Comparison of ENCODE assay signal across 11 cellular contexts in the genomic region with DNA sequence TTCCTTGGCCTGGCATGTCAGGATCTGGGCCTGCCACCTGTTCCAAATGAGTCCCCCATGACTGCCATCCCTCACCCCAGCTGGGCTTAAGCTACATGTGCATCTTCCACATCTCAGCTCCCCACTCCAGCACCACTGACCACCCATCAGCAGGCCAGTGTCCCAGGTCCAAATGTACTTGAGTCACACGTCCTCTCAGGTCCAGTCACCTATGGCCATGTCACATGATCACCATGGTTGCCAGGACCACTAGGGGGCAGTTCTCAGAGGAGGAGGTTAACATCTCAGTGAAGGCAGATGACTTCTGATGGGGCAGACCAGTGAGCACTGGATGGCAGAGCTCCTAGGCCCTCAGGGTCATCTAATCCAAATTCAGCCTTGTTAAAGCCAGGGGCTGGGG. TPM values are rescaled to one million over a fixed set of nuclear protein-coding genes. Genes with fewer than 3 reads are reported as not detected.
DNase-seq lines count a peak whose midpoint lies in the region; ATAC-seq and TF ChIP-seq lines count a peak whose summit lies in the region.
"Had no signal": no experiment of that assay in that cellular context is flagged by ENCODE, and none has a peak within 500 bp of the region (broad histone marks: within the 10 kb centered on the region; RNA-seq: fewer than 3 reads in every experiment).

No MANE protein-coding gene starts in this region.

- H3K4me1 ChIP-seq in lower lobe of right lung, result no peaks in the 10 kb centered on the region

- no peaks in the 10 kb centered on the region for H3K27me3 ChIP-seq in lower lobe of right lung (ENCODE audit: low read depth)
- H3K27me3 ChIP-seq: left lung had no signal

- peak; percentile 11 for DNase-seq in stimulated activated naive CD8-positive, alpha-beta T cell treated with anti-CD3 and anti-CD28 coated beads, Interleukin-15, Interleukin-2, amounts not matched to agents 100 U/mL and 50 U/mL, for 24 hours
- DNase-seq in stimulated activated naive CD8-positive, alpha-beta T cell treated with anti-CD3 and anti-CD28 coated beads, Interleukin-15, amount 100 ng/mL, for 72 hours, result no peak
- DNase-seq in RKO (ENCODE audit: low spot score), result peak; percentile 15
- DNase-seq in fibroblast of the aortic adventitia (ENCODE audit: low read depth), result no peak
- DNase-seq in lower lobe of right lung, result no peak
- no peak for DNase-seq in NCI-H1694 treated with DMSO at 0.1 percent for 48 hours (lab: John Stamatoyannopoulos, UW)
- DNase-seq in NCI-H226, result no peak
- DNase-seq: activated naive CD4-positive, alpha-beta T cell treated with anti-CD3 and anti-CD28 coated beads, Interleukin-2, amount 50 U/mL, for 16 hours had no signal

- H3K9me3 ChIP-seq in lower lobe of right lung, result no peaks in the 10 kb centered on the region

- H3K27ac Mint-ChIP-seq in stimulated activated naive CD8-positive, alpha-beta T cell treated with anti-CD3 and anti-CD28 coated beads, Interleukin-15, amount 100 ng/mL, for 72 hours, result no peak overlapping the region

- TF ChIP-seq CTCF in fibroblast of the aortic adventitia (IDR thresholded peaks at IDR 0.05; ENCODE audit: insufficient read depth, low read length) (peak; percentile 29), lower lobe of right lung (IDR thresholded peaks at IDR 0.05) (no peak)

- H3K36me3 ChIP-seq in lower lobe of right lung, result no peaks in the 10 kb centered on the region
- H3K36me3 ChIP-seq: left lung had no signal

- intact Hi-C loops in lower lobe of right lung (cut with DNase I), result no loop called here

- H3K27me3 Mint-ChIP-seq in stimulated activated naive CD8-positive, alpha-beta T cell treated with anti-CD3 and anti-CD28 coated beads, Interleukin-15, amount 100 ng/mL, for 72 hours, result peaks cover 16% of the 10 kb centered on the region

- no peak for ATAC-seq in stimulated activated naive CD8-positive, alpha-beta T cell treated with anti-CD3 and anti-CD28 coated beads, Interleukin-15, Interleukin-2, amounts not matched to agents 100 U/mL and 50 U/mL, for 24 hours
- no peak for ATAC-seq in stimulated activated naive CD8-positive, alpha-beta T cell treated with anti-CD3 and anti-CD28 coated beads, Interleukin-15, amount 100 ng/mL, for 72 hours
- no peak for ATAC-seq in lower lobe of right lung
- no peak for ATAC-seq in GM21423 (IDR thresholded peaks at IDR 0.05; ENCODE audit: unreplicated experiment)
- ATAC-seq: left lung had no signal

- peaks cover 5 to 23% of the 10 kb centered on the region in 2 donors for H3K9me3 Mint-ChIP-seq in stimulated activated naive CD8-positive, alpha-beta T cell treated with anti-CD3 and anti-CD28 coated beads, Interleukin-15, amount 100 ng/mL, for 72 hours

- H3K27ac ChIP-seq in lower lobe of right lung, result no peak overlapping the region
- H3K27ac ChIP-seq: left lung had no signal

- no peak overlapping the region for H3K4me3 Mint-ChIP-seq in stimulated activated naive CD8-positive, alpha-beta T cell treated with anti-CD3 and anti-CD28 coated beads, Interleukin-15, amount 100 ng/mL, for 72 hours

- H3K4me3 ChIP-seq in fibroblast of the aortic adventitia (ENCODE audit: low read depth, low read length) (no peak overlapping the region), lower lobe of right lung (no peak overlapping the region)
- H3K4me3 ChIP-seq: left lung had no signal

- H3K4me1 Mint-ChIP-seq in stimulated activated naive CD8-positive, alpha-beta T cell treated with anti-CD3 and anti-CD28 coated beads, Interleukin-15, amount 100 ng/mL, for 72 hours, result no peaks in the 10 kb centered on the region

RNA-seq across cellular contexts. Expression of gene WNT11, which starts 41.9 kb away (rescaled TPM):
- 1.2 TPM in 1 of 2 replicates, not detected in the other for total RNA-seq in fibroblast of the aortic adventitia (ENCODE audit: low replicate concordance)
- total RNA-seq in lower lobe of right lung, result 9.2 TPM
- total RNA-seq: pulmonary artery endothelial cell had no signal

Comparison
In these comparisons a context has a peak if more than half of its experiments do, and no peak if none do; other contexts are left out.
1. DNase-seq: peak in stimulated activated naive CD8-positive, alpha-beta T cell treated with anti-CD3 and anti-CD28 coated beads, Interleukin-15, Interleukin-2, amounts not matched to agents 100 U/mL and 50 U/mL, for 24 hours (single experiment) and RKO (single experiment); none in stimulated activated naive CD8-positive, alpha-beta T cell treated with anti-CD3 and anti-CD28 coated beads, Interleukin-15, amount 100 ng/mL, for 72 hours (0 of 2), fibroblast of the aortic adventitia (single experiment), lower lobe of right lung (single experiment), NCI-H1694 treated with DMSO at 0.1 percent for 48 hours (single experiment) and NCI-H226 (single experiment).